20 cellular contexts compared by ENCODE assay signal in genomic region chr4:91256043-91256442, GRCh38.
"Had no signal": no experiment of that assay in that cellular context is flagged by ENCODE, and none has a peak within 500 bp of the region (broad histone marks: within the 10 kb centered on the region; RNA-seq: fewer than 3 reads in every experiment).

No MANE protein-coding gene starts in this region.

- H3K9me3 Mint-ChIP-seq: activated CD4-positive, alpha-beta T cell treated with anti-CD3 and anti-CD28 coated beads, Interleukin-2, amount 10 ng/mL, durations not matched to agents 7 days and 5 days had no signal

- H3K27ac ChIP-seq: body of pancreas, colonic mucosa, esophagus muscularis mucosa, pancreas, spleen, suprapubic skin had no signal

- H3K4me3 ChIP-seq: body of pancreas, colonic mucosa, esophagus muscularis mucosa, lung, pancreas, spleen, suprapubic skin had no signal

- H3K27ac Mint-ChIP-seq: activated CD4-positive, alpha-beta T cell treated with anti-CD3 and anti-CD28 coated beads, Interleukin-2, amount 10 ng/mL, durations not matched to agents 7 days and 5 days; activated naive CD8-positive, alpha-beta T cell; activated T-cell treated with anti-CD3 and anti-CD28 coated beads, Interleukin-2, amount 50 U/mL, for 72 hours; stimulated activated naive CD8-positive, alpha-beta T cell treated with anti-CD3 and anti-CD28 coated beads, Interleukin-15, Interleukin-2, amounts not matched to agents 100 ng/mL and 50 ng/mL, for 24 hours; type B pancreatic cell had no signal

- H3K4me1 ChIP-seq: body of pancreas, colonic mucosa, esophagus muscularis mucosa, pancreas, spleen, suprapubic skin had no signal

- H3K9me3 ChIP-seq: body of pancreas, colonic mucosa, esophagus muscularis mucosa, pancreas, suprapubic skin had no signal

- H3K4me3 Mint-ChIP-seq: activated CD4-positive, alpha-beta T cell treated with anti-CD3 and anti-CD28 coated beads, Interleukin-2, amount 10 ng/mL, durations not matched to agents 7 days and 5 days; activated naive CD8-positive, alpha-beta T cell; activated T-cell treated with anti-CD3 and anti-CD28 coated beads, Interleukin-2, amount 50 U/mL, for 72 hours; stimulated activated naive CD8-positive, alpha-beta T cell treated with anti-CD3 and anti-CD28 coated beads, Interleukin-15, Interleukin-2, amounts not matched to agents 100 ng/mL and 50 ng/mL, for 24 hours; type B pancreatic cell had no signal

- ATAC-seq: activated T-cell treated with anti-CD3 and anti-CD28 coated beads, Interleukin-2, amount 50 U/mL, for 72 hours; body of pancreas; left colon; pancreas; sciatic nerve had no signal

- H3K27me3 Mint-ChIP-seq: activated CD4-positive, alpha-beta T cell treated with anti-CD3 and anti-CD28 coated beads, Interleukin-2, amount 10 ng/mL, durations not matched to agents 7 days and 5 days; activated naive CD8-positive, alpha-beta T cell; stimulated activated naive CD8-positive, alpha-beta T cell treated with anti-CD3 and anti-CD28 coated beads, Interleukin-15, Interleukin-2, amounts not matched to agents 100 ng/mL and 50 ng/mL, for 24 hours; type B pancreatic cell had no signal

- H3K36me3 ChIP-seq: colonic mucosa, esophagus muscularis mucosa, pancreas, spleen, suprapubic skin had no signal

- H3K4me1 Mint-ChIP-seq: activated CD4-positive, alpha-beta T cell treated with anti-CD3 and anti-CD28 coated beads, Interleukin-2, amount 10 ng/mL, durations not matched to agents 7 days and 5 days had no signal

- DNase-seq: activated CD4-positive, alpha-beta T cell treated with anti-CD3 and anti-CD28 coated beads, Interleukin-2, amount 10 ng/mL, durations not matched to agents 7 days and 5 days; activated CD4-positive, CD25-positive, alpha-beta regulatory T cell; activated CD8-positive, alpha-beta memory T cell treated with anti-CD3 and anti-CD28 coated beads, Interleukin-2, amount 50 U/mL, for 48 hours; activated gamma-delta T cell; activated T-cell treated with anti-CD3 and anti-CD28 coated beads, Interleukin-2, amount 50 U/mL, for 72 hours; amygdala; body of pancreas; central memory CD4-positive, alpha-beta T cell; colonic mucosa; hypothalamus; left colon; pancreas; spleen had no signal

- H3K27me3 ChIP-seq: body of pancreas, colonic mucosa, esophagus muscularis mucosa, pancreas, spleen, suprapubic skin had no signal

- H3K36me3 Mint-ChIP-seq: activated naive CD8-positive, alpha-beta T cell; type B pancreatic cell had no signal
